ENCODE assay signal across 26 cellular contexts in the genomic region with DNA sequence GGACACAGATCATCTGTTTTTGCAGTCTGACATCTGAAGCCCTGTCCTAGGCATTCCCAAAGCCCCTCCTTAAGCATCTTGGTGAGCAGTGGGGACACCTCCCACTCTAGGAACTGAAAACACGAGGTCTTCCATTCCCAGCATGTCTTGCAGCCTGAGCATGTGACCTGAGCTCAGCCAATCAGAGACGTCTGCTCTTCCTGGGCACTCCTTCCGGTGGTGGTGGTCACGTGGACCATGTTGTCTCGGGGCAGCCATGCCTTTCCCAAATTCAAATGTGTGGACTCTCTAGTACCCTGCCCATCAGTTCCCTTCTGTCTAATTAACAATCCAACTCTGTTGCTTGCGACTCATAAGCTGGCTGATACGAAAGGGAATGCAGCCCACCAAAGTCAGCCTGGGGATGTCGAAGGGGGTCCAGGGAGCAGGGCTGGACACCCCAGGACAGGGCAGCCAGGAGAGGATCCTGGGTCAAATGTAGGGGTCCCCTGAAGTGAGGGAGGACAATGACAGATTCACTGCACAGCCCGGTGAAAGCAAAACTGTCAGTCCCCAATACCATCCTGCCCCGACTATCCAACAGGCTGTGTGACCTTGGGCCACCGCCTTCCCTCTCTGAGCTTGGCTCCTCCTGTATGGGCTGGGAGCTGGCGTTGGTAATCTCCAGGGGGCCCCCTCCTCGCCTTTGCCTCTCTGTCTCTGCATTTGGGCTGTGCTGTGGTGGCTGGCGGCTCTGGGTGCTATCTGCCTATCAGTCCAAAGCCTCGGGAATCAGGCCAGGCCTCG.
"Had no signal": no experiment of that assay in that cellular context is flagged by ENCODE, and none has a peak within 500 bp of the region (broad histone marks: within the 10 kb centered on the region; RNA-seq: fewer than 3 reads in every experiment).

No MANE protein-coding gene starts in this region.

- H3K4me3 ChIP-seq: body of pancreas, cardiac muscle cell, lower lobe of right lung, mucosa of descending colon, skin epidermis, tibial nerve had no signal

- H3K4me1 ChIP-seq: body of pancreas, foreskin keratinocyte, lower lobe of right lung, parathyroid adenoma, tibial nerve had no signal

- H3K27ac Mint-ChIP-seq: activated CD4-positive, alpha-beta memory T cell treated with anti-CD3 and anti-CD28 coated beads, Interleukin-2, amount 10 ng/mL, durations not matched to agents 7 days and 5 days; activated CD4-positive, alpha-beta T cell treated with anti-CD3 and anti-CD28 coated beads, Interleukin-2, amount 10 ng/mL, durations not matched to agents 24 days and 14 days; activated naive CD8-positive, alpha-beta T cell treated with anti-CD3 and anti-CD28 coated beads, Interleukin-2, amount 50 U/mL, for 24 hours; activated T-helper 1 cell treated with anti-CD3 and anti-CD28 coated beads, Interleukin-12 subunit alpha, Interleukin-12 subunit beta, Interleukin-2, Interleukin-4 antibody, amounts not matched to agents 30 ng/mL and 10 ng/mL and 1 ng/mL, durations not matched to agents 14 hours and 24 hours and 36 hours; nephron progenitor cell; stimulated activated effector memory CD8-positive, alpha-beta T cell treated with anti-CD3 and anti-CD28 coated beads, Interleukin-12 subunit alpha, Interleukin-12 subunit beta, amount 100 ng/mL, for 72 hours; stimulated activated naive CD8-positive, alpha-beta T cell treated with anti-CD3 and anti-CD28 coated beads, Interleukin-15, amount 100 ng/mL, for 72 hours had no signal

- DNase-seq: activated CD4-positive, alpha-beta memory T cell treated with anti-CD3 and anti-CD28 coated beads, Interleukin-2, amount 10 ng/mL, durations not matched to agents 7 days and 5 days; activated CD4-positive, alpha-beta T cell treated with anti-CD3 and anti-CD28 coated beads, Interleukin-2, amount 10 ng/mL, durations not matched to agents 24 days and 14 days; activated gamma-delta T cell; activated naive CD4-positive, alpha-beta T cell treated with anti-CD3 and anti-CD28 coated beads, Interleukin-2, amount 50 U/mL, for 16 hours; activated naive CD8-positive, alpha-beta T cell treated with anti-CD3 and anti-CD28 coated beads, Interleukin-2, amount 50 U/mL, for 24 hours; body of pancreas; dermis blood vessel endothelial cell; effector CD8-positive, alpha-beta T cell; erythroblast; foreskin keratinocyte; lower lobe of right lung; mesendoderm; mucosa of descending colon; nephron progenitor cell; nucleus accumbens; right cardiac atrium; stimulated activated CD4-positive, alpha-beta T cell treated with anti-CD3 and anti-CD28 coated beads, Interleukin-2, amount 100 ng/mL, for 24 hours; stimulated activated naive CD8-positive, alpha-beta T cell treated with anti-CD3 and anti-CD28 coated beads, Interleukin-15, amount 100 ng/mL, for 72 hours; T-helper 9 cell had no signal

- H2AFZ ChIP-seq: parathyroid adenoma had no signal

- H3K27me3 ChIP-seq: body of pancreas, cardiac muscle cell, foreskin keratinocyte, tibial nerve had no signal

- H3K4me3 Mint-ChIP-seq: activated CD4-positive, alpha-beta memory T cell treated with anti-CD3 and anti-CD28 coated beads, Interleukin-2, amount 10 ng/mL, durations not matched to agents 7 days and 5 days; activated CD4-positive, alpha-beta T cell treated with anti-CD3 and anti-CD28 coated beads, Interleukin-2, amount 10 ng/mL, durations not matched to agents 24 days and 14 days; activated naive CD8-positive, alpha-beta T cell treated with anti-CD3 and anti-CD28 coated beads, Interleukin-2, amount 50 U/mL, for 24 hours; activated T-helper 1 cell treated with anti-CD3 and anti-CD28 coated beads, Interleukin-12 subunit alpha, Interleukin-12 subunit beta, Interleukin-2, Interleukin-4 antibody, amounts not matched to agents 30 ng/mL and 10 ng/mL and 1 ng/mL, durations not matched to agents 14 hours and 24 hours and 36 hours; nephron progenitor cell; stimulated activated effector memory CD8-positive, alpha-beta T cell treated with anti-CD3 and anti-CD28 coated beads, Interleukin-12 subunit alpha, Interleukin-12 subunit beta, amount 100 ng/mL, for 72 hours; stimulated activated naive CD8-positive, alpha-beta T cell treated with anti-CD3 and anti-CD28 coated beads, Interleukin-15, amount 100 ng/mL, for 72 hours had no signal

- H3K27me3 Mint-ChIP-seq: activated CD4-positive, alpha-beta memory T cell treated with anti-CD3 and anti-CD28 coated beads, Interleukin-2, amount 10 ng/mL, durations not matched to agents 7 days and 5 days; activated CD4-positive, alpha-beta T cell treated with anti-CD3 and anti-CD28 coated beads, Interleukin-2, amount 10 ng/mL, durations not matched to agents 24 days and 14 days; stimulated activated naive CD8-positive, alpha-beta T cell treated with anti-CD3 and anti-CD28 coated beads, Interleukin-15, amount 100 ng/mL, for 72 hours had no signal

- H3K9me3 Mint-ChIP-seq: activated CD4-positive, alpha-beta memory T cell treated with anti-CD3 and anti-CD28 coated beads, Interleukin-2, amount 10 ng/mL, durations not matched to agents 7 days and 5 days; activated CD4-positive, alpha-beta T cell treated with anti-CD3 and anti-CD28 coated beads, Interleukin-2, amount 10 ng/mL, durations not matched to agents 24 days and 14 days; activated T-helper 1 cell treated with anti-CD3 and anti-CD28 coated beads, Interleukin-12 subunit alpha, Interleukin-12 subunit beta, Interleukin-2, Interleukin-4 antibody, amounts not matched to agents 30 ng/mL and 10 ng/mL and 1 ng/mL, durations not matched to agents 14 hours and 24 hours and 36 hours; stimulated activated effector memory CD8-positive, alpha-beta T cell treated with anti-CD3 and anti-CD28 coated beads, Interleukin-12 subunit alpha, Interleukin-12 subunit beta, amount 100 ng/mL, for 72 hours had no signal

- ATAC-seq: activated naive CD8-positive, alpha-beta T cell treated with anti-CD3 and anti-CD28 coated beads, Interleukin-2, amount 50 U/mL, for 24 hours; body of pancreas; foreskin keratinocyte; left lobe of liver; lower lobe of right lung; mucosa of descending colon; right cardiac atrium; stimulated activated effector memory CD8-positive, alpha-beta T cell treated with anti-CD3 and anti-CD28 coated beads, Interleukin-12 subunit alpha, Interleukin-12 subunit beta, amount 100 ng/mL, for 72 hours; stimulated activated naive CD8-positive, alpha-beta T cell treated with anti-CD3 and anti-CD28 coated beads, Interleukin-15, amount 100 ng/mL, for 72 hours had no signal

- H3K4me1 Mint-ChIP-seq: activated CD4-positive, alpha-beta memory T cell treated with anti-CD3 and anti-CD28 coated beads, Interleukin-2, amount 10 ng/mL, durations not matched to agents 7 days and 5 days; activated CD4-positive, alpha-beta T cell treated with anti-CD3 and anti-CD28 coated beads, Interleukin-2, amount 10 ng/mL, durations not matched to agents 24 days and 14 days; activated naive CD8-positive, alpha-beta T cell treated with anti-CD3 and anti-CD28 coated beads, Interleukin-2, amount 50 U/mL, for 24 hours; nephron progenitor cell; stimulated activated effector memory CD8-positive, alpha-beta T cell treated with anti-CD3 and anti-CD28 coated beads, Interleukin-12 subunit alpha, Interleukin-12 subunit beta, amount 100 ng/mL, for 72 hours; stimulated activated naive CD8-positive, alpha-beta T cell treated with anti-CD3 and anti-CD28 coated beads, Interleukin-15, amount 100 ng/mL, for 72 hours had no signal

- H3K27ac ChIP-seq: body of pancreas, cardiac muscle cell, foreskin keratinocyte, lower lobe of right lung, parathyroid adenoma, skin epidermis, tibial nerve had no signal

- H3K9ac ChIP-seq: parathyroid adenoma had no signal

- H3K79me2 ChIP-seq: parathyroid adenoma had no signal

- H3K36me3 Mint-ChIP-seq: stimulated activated effector memory CD8-positive, alpha-beta T cell treated with anti-CD3 and anti-CD28 coated beads, Interleukin-12 subunit alpha, Interleukin-12 subunit beta, amount 100 ng/mL, for 72 hours had no signal

- H3K9me3 ChIP-seq: body of pancreas, lower lobe of right lung, mucosa of descending colon, tibial nerve had no signal

- H3K36me3 ChIP-seq: cardiac muscle cell, lower lobe of right lung, tibial nerve had no signal
